Comparison of ENCODE assay signal across 18 cellular contexts in genomic region chr11:55457641-55458040, GRCh38.
"Had no signal": no experiment of that assay in that cellular context is flagged by ENCODE, and none has a peak within 500 bp of the region (broad histone marks: within the 10 kb centered on the region; RNA-seq: fewer than 3 reads in every experiment).

No MANE protein-coding gene starts in this region.

- H3K27me3 ChIP-seq: esophagus squamous epithelium, foreskin keratinocyte, neutrophil, right atrium auricular region, sigmoid colon, suprapubic skin, thyroid gland, uterus had no signal

- H3K9me3 ChIP-seq: neutrophil, right atrium auricular region, thyroid gland, uterus had no signal

- H3K36me3 ChIP-seq: esophagus squamous epithelium, neutrophil, right atrium auricular region, sigmoid colon, suprapubic skin, thyroid gland, uterus had no signal

- H3K4me3 ChIP-seq: esophagus squamous epithelium, lung, right atrium auricular region, sigmoid colon, suprapubic skin, thyroid gland, uterus had no signal

- DNase-seq: esophagus squamous epithelium; foreskin keratinocyte; immature natural killer cell; left colon; left ventricle myocardium superior; mesenchymal stem cell; midbrain; naive thymus-derived CD8-positive, alpha-beta T cell; sigmoid colon; small intestine; stimulated activated CD4-positive, alpha-beta T cell treated with anti-CD3 and anti-CD28 coated beads, Interleukin-12 subunit alpha, Interleukin-12 subunit beta, amount 100 ng/mL, for 4 hours; stimulated activated naive CD4-positive, alpha-beta T cell; thyroid gland; uterus had no signal

- H3K4me1 ChIP-seq: esophagus squamous epithelium, foreskin keratinocyte, right atrium auricular region, sigmoid colon, suprapubic skin, thyroid gland, uterus had no signal

- H3K27ac ChIP-seq: esophagus squamous epithelium, foreskin keratinocyte, neutrophil, right atrium auricular region, sigmoid colon, suprapubic skin, thyroid gland, uterus had no signal

- ATAC-seq: foreskin keratinocyte; left colon; left ventricle myocardium superior; naive thymus-derived CD8-positive, alpha-beta T cell had no signal
